16 cellular contexts compared by ENCODE assay signal in the genomic region with DNA sequence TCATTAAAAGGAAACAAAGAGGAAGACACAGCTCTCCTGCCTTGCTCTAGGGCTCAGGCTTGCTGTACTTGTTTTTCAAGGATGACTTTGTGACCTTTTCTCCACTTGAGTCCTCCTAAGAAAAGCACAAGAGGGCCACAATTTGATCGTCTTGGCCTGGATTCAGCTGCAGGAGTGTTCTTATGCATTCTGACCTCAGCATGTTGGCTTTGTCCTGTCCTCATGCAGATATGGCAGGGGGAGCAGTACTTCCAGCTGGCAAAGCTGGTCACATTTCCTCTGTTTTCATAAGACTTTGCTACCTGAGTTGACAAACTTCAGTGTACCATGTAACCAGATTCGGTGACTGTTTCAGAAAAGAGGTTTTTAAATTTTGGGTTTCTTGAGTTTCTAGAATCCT. TPM values are rescaled to one million over a fixed set of nuclear protein-coding genes. Genes with fewer than 3 reads are reported as not detected.
DNase-seq lines count a peak whose midpoint lies in the region; ATAC-seq and TF ChIP-seq lines count a peak whose summit lies in the region.
"Had no signal": no experiment of that assay in that cellular context is flagged by ENCODE, and none has a peak within 500 bp of the region (broad histone marks: within the 10 kb centered on the region; RNA-seq: fewer than 3 reads in every experiment).

No MANE protein-coding gene starts in this region.

- DNase-seq in choroid plexus epithelial cell (ENCODE audit: low read depth) = peak; percentile 66
- DNase-seq in lung (ENCODE audit: low spot score) = peak; percentile 78
- DNase-seq in hypothalamus (lab: John Stamatoyannopoulos, UW) = no peak
- no peak for DNase-seq in GM20000 (ENCODE audit: low spot score)
- DNase-seq: activated CD4-positive, CD25-positive, alpha-beta regulatory T cell; DMS 273 treated with DMSO at 0.1 percent for 48 hours; effector CD8-positive, alpha-beta T cell; NCI-H1417 treated with DMSO at 0.1 percent for 48 hours; NCI-H774; stimulated activated CD4-positive, alpha-beta T cell treated with anti-CD3 and anti-CD28 coated beads, Interleukin-4, amount 100 ng/mL, for 4 hours had no signal

- 35 to 51% methylated on average over 2 of the region's 2 CpGs for WGBS in lung, 2 donors

- H3K4me3 ChIP-seq in choroid plexus epithelial cell (ENCODE audit: low read depth, low read length) = no peak overlapping the region
- no peak overlapping the region for H3K4me3 ChIP-seq in lung
- H3K4me3 ChIP-seq: gastroesophageal sphincter, SJSA1 had no signal

- ATAC-seq in HG02759 (IDR thresholded peaks at IDR 0.05; ENCODE audit: unreplicated experiment) (peak; percentile 44), lung (ENCODE audit: insufficient read depth, low FRiP score) (peak; percentile 66), GM21737 (IDR thresholded peaks at IDR 0.05; ENCODE audit: unreplicated experiment) (no peak), GM21576 (IDR thresholded peaks at IDR 0.05; ENCODE audit: unreplicated experiment) (no peak)
- ATAC-seq: gastroesophageal sphincter had no signal

- no peaks in the 10 kb centered on the region for H3K4me1 ChIP-seq in lung (ENCODE audit: control insufficient read depth in 2 of 2, insufficient read depth in 2 of 2, low read length in 2 of 2)
- H3K4me1 ChIP-seq: gastroesophageal sphincter, SJSA1 had no signal

- no peaks in the 10 kb centered on the region for H3K9me3 ChIP-seq in lung (ENCODE audit: control insufficient read depth in 2 of 2, insufficient read depth in 1 of 2, low read length in 1 of 2)
- H3K9me3 ChIP-seq: gastroesophageal sphincter, SJSA1 had no signal

- no peaks in the 10 kb centered on the region for H3K27me3 ChIP-seq in lung (ENCODE audit: control insufficient read depth, insufficient read depth)
- H3K27me3 ChIP-seq: gastroesophageal sphincter, SJSA1 had no signal

- H3K27ac ChIP-seq in C4-2B = peak overlapping the region; percentile 64; the same call in 1 of the 2 replicates
- peak overlapping the region in 1 of 2 donors; percentile 34 for H3K27ac ChIP-seq in lung (ENCODE audit: low read depth in 1 of 2, low read length in 1 of 2)
- H3K27ac ChIP-seq: gastroesophageal sphincter, SJSA1 had no signal

- TF ChIP-seq CTCF in C4-2B (conservative IDR thresholded peaks at IDR 0.05) (no peak), choroid plexus epithelial cell (conservative IDR thresholded peaks at IDR 0.05; ENCODE audit: low read depth, low read length) (no peak), lung (IDR thresholded peaks at IDR 0.05; ENCODE audit: control extremely low read depth, extremely low read depth) (no peak), GM20000 (IDR thresholded peaks at IDR 0.05; ENCODE audit: extremely low read depth, missing control alignments) (no peak)

- H3K36me3 ChIP-seq in lung (ENCODE audit: control insufficient read depth in 2 of 2, insufficient read depth in 2 of 2, low read length in 2 of 2) = peaks cover 0 to 4% of the 10 kb centered on the region in 2 donors
- H3K36me3 ChIP-seq: SJSA1 had no signal

RNA-seq across cellular contexts. Expression of gene KDM1B, which starts 30.8 kb away (rescaled TPM):
- 10 to 100 TPM; 24.9 to 26.4 TPM for total RNA-seq in lung
- 10 to 100 TPM in 1 of 2 donors, 1 to 10 TPM in 1; 4.1 to 14.4 TPM for polyA plus RNA-seq in lung

RNA-seq across cellular contexts. Expression of gene TPMT, which starts 31.2 kb away (rescaled TPM):
- total RNA-seq in lung = 10 to 100 TPM in 1 of 2 donors, 1 to 10 TPM in 1; 9.6 to 12.8 TPM
- 10 to 100 TPM; 14.7 to 17.6 TPM for polyA plus RNA-seq in lung

Comparison
In these comparisons a context has a peak if more than half of its experiments do, and no peak if none do; other contexts are left out.
1. ATAC-seq: peak in HG02759 (single experiment) and lung (single experiment); none in GM21737 (single experiment) and GM21576 (single experiment).
2. DNase-seq: peak in choroid plexus epithelial cell (single experiment) and lung (single experiment); none in hypothalamus (0 of 51) and GM20000 (single experiment).